In the genomic region with DNA sequence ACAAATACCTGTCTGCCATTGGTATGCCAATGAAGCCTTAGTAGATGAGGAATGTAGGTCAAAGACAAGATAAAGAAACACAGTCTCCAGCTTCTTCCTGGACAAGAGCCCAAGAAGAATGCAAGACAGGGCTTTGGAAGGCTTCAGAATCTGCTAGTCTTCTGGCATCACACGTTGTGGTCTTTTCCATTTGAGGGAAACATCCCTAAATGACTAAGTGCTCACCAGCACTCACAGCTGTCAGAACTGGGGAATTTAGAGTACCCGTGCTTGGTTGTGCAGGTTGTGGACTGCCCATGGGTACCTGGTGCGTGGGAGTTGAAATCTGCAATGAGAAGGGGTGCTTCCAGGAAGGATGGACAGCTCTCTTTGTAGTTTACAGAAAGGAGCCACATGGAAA, we compare ENCODE assay signal across 23 cellular contexts. TPM values are rescaled to one million over a fixed set of nuclear protein-coding genes. Genes with fewer than 3 reads are reported as not detected.
"Had no signal": no experiment of that assay in that cellular context is flagged by ENCODE, and none has a peak within 500 bp of the region (broad histone marks: within the 10 kb centered on the region; RNA-seq: fewer than 3 reads in every experiment).

No MANE protein-coding gene starts in this region.

- DNase-seq: activated CD4-positive, alpha-beta T cell treated with anti-CD3 and anti-CD28 coated beads, Interleukin-2, amount 10 ng/mL, durations not matched to agents 7 days and 5 days; activated CD4-positive, CD25-positive, alpha-beta regulatory T cell treated with anti-CD3 and anti-CD28 coated beads, Interleukin-2, amount 50 U/mL, for 72 hours; activated CD8-positive, alpha-beta memory T cell treated with anti-CD3 and anti-CD28 coated beads, Interleukin-2, amount 10 ng/mL, durations not matched to agents 7 days and 5 days; activated CD8-positive, alpha-beta T cell treated with anti-CD3 and anti-CD28 coated beads for 36 hours; activated effector memory CD4-positive, alpha-beta T cell treated with anti-CD3 and anti-CD28 coated beads, Interleukin-2, amount 50 U/mL, for 16 hours; activated naive CD4-positive, alpha-beta T cell treated with anti-CD3 and anti-CD28 coated beads, Interleukin-2, amount 50 U/mL, for 16 hours; activated naive CD8-positive, alpha-beta T cell treated with anti-CD3 and anti-CD28 coated beads, Interleukin-2, amount 50 U/mL, for 24 hours; activated T-cell treated with anti-CD3 and anti-CD28 coated beads for 4 hours; body of pancreas; effector CD8-positive, alpha-beta T cell; left colon; naive thymus-derived CD4-positive, alpha-beta T cell; occipital lobe; posterior cingulate gyrus; spleen; stimulated activated CD4-positive, alpha-beta T cell treated with anti-CD3 and anti-CD28 coated beads, Interleukin-4, amount 100 ng/mL, for 24 hours; stimulated activated naive CD4-positive, alpha-beta T cell treated with Interleukin-2 at 50 U/mL for 16 hours; substantia nigra; transverse colon; WERI-Rb-1 had no signal

- H3K4me3 ChIP-seq: body of pancreas, lung, spleen, transverse colon had no signal

- H3K27ac ChIP-seq: spleen, transverse colon, WERI-Rb-1 had no signal

- H3K9me3 ChIP-seq: body of pancreas, spleen, transverse colon had no signal

- ATAC-seq: activated CD8-positive, alpha-beta memory T cell treated with anti-CD3 and anti-CD28 coated beads, Interleukin-2, amount 10 ng/mL, durations not matched to agents 7 days and 5 days; activated CD8-positive, alpha-beta T cell treated with anti-CD3 and anti-CD28 coated beads for 36 hours; activated naive CD8-positive, alpha-beta T cell treated with anti-CD3 and anti-CD28 coated beads, Interleukin-2, amount 50 U/mL, for 24 hours; body of pancreas; left colon; naive thymus-derived CD4-positive, alpha-beta T cell; SK-N-SH treated with all-trans-retinoic acid at 6 μM for 48 hours had no signal

- H3K4me1 ChIP-seq: spleen had no signal

- H3K36me3 ChIP-seq: spleen, transverse colon, WERI-Rb-1 had no signal

RNA-seq across cellular contexts. Expression of a gene that starts 27.1 kb away (rescaled TPM):
- total RNA-seq: activated CD4-positive, alpha-beta T cell treated with anti-CD3 and anti-CD28 coated beads, Interleukin-2, amount 10 ng/mL, durations not matched to agents 7 days and 5 days; activated CD8-positive, alpha-beta memory T cell treated with anti-CD3 and anti-CD28 coated beads, Interleukin-2, amount 10 ng/mL, durations not matched to agents 7 days and 5 days; activated CD8-positive, alpha-beta T cell treated with anti-CD3 and anti-CD28 coated beads for 36 hours; T-helper 2 cell treated with Interferon-gamma antibody and Interleukin-4, amounts not matched to agents 100 ng/mL and 5 ng/mL, for 36 hours had no signal
- polyA plus RNA-seq: naive thymus-derived CD4-positive, alpha-beta T cell had no signal
